In genomic region chr17:29617125-29617480, GRCh38 we compare ENCODE assay signal across 8 cellular contexts. TPM values are rescaled to one million over a fixed set of nuclear protein-coding genes. Genes with fewer than 3 reads are reported as not detected.
DNase-seq lines count a peak whose midpoint lies in the region; ATAC-seq and TF ChIP-seq lines count a peak whose summit lies in the region.

No MANE protein-coding gene starts in this region.

- ATAC-seq in CD8-positive, alpha-beta T cell = peak; percentile 64
- ATAC-seq in GM21576 (IDR thresholded peaks at IDR 0.05; ENCODE audit: unreplicated experiment) = peak; percentile 46
- no peak for ATAC-seq in HG03571 (IDR thresholded peaks at IDR 0.05; ENCODE audit: unreplicated experiment)

- no peaks in the 10 kb centered on the region for H3K36me3 ChIP-seq in CD8-positive, alpha-beta T cell (ENCODE audit: insufficient read depth, low read length)
- no peaks in the 10 kb centered on the region for H3K36me3 ChIP-seq in breast epithelium

- H3K9me3 Mint-ChIP-seq in CD8-positive, alpha-beta T cell = no peaks in the 10 kb centered on the region

- H3K27me3 Mint-ChIP-seq in CD8-positive, alpha-beta T cell (ENCODE audit: low read depth) = no peaks in the 10 kb centered on the region

- no peaks in the 10 kb centered on the region for H3K36me3 Mint-ChIP-seq in CD8-positive, alpha-beta T cell

- DNase-seq in CD8-positive, alpha-beta T cell = peak; percentile 78 to 92 (median 89)
- DNase-seq in NCI-H1105 treated with DMSO at 0.1 percent for 48 hours (lab: John Stamatoyannopoulos, UW) = peak; percentile 83
- DNase-seq in breast epithelium (ENCODE audit: low spot score in 2 of 2) = peak; percentile 51 to 66
- DNase-seq in iris pigment epithelial cell (ENCODE audit: low read depth) = peak; percentile 79
- peak; percentile 97 for DNase-seq in stimulated activated CD4-positive, alpha-beta T cell treated with anti-CD3 and anti-CD28 coated beads, Interleukin-15, amount 100 ng/mL, for 24 hours

- no peak for TF ChIP-seq POLR2A in breast epithelium (IDR thresholded peaks at IDR 0.05)

- H3K27ac ChIP-seq in CD8-positive, alpha-beta T cell (ENCODE audit: low read depth, low read length) = peak overlapping the region; percentile 58
- no peak overlapping the region for H3K27ac ChIP-seq in breast epithelium

- H3K4me1 Mint-ChIP-seq in CD8-positive, alpha-beta T cell (ENCODE audit: low read depth) = peaks cover 36% of the 10 kb centered on the region

- intact Hi-C loops in CD8-positive, alpha-beta T cell (cut with DNase I, micrococcal nuclease) = loop anchor here (5.0 to 10.0 kb wide), 3 partner anchors 50 to 478 kb away; partner anchors contain the start of genes ABHD15 (in 1 of the 2), TAOK1 (in 1 of the 2) and TP53I13 (in 1 of the 2)
- intact Hi-C loops in breast epithelium (cut with DNase I; ENCODE audit: low total_unique reads) = no loop called here

- TF ChIP-seq CTCF in CD8-positive, alpha-beta T cell (IDR thresholded peaks at IDR 0.05) = peak; percentile 81
- TF ChIP-seq CTCF in WI38 (IDR thresholded peaks at IDR 0.05; ENCODE audit: low read depth, low read length) (peak; percentile 11; the same call in 1 of the 2 replicates), breast epithelium (IDR thresholded peaks at IDR 0.05) (peak; percentile 23 to 40 (median 38))

- CTCF ChIA-PET in CD8-positive, alpha-beta T cell (lab: Charles Lee) = interaction anchor here (0.6 to 10.9 kb wide), 35 partner anchors 10 to 314 kb away, joined by 3 to 216 read pairs (median 4); partner anchors contain the start of genes ANKRD13B and SSH2

- no peaks in the 10 kb centered on the region for H3K27me3 ChIP-seq in CD8-positive, alpha-beta T cell (ENCODE audit: insufficient read depth, low read length)
- H3K27me3 ChIP-seq in breast epithelium = no peaks in the 10 kb centered on the region

- H3K4me3 Mint-ChIP-seq in CD8-positive, alpha-beta T cell = peak overlapping the region; percentile 90

- POLR2A ChIA-PET in CD8-positive, alpha-beta T cell (lab: Charles Lee) = interaction anchor here (0.6 to 6.0 kb wide), 13 partner anchors 24 to 233 kb away, joined by 3 to 63 read pairs (median 4); partner anchors contain the start of genes ABHD15, ANKRD13B, TAOK1 and TP53I13

- no peaks in the 10 kb centered on the region for H3K9me3 ChIP-seq in CD8-positive, alpha-beta T cell (ENCODE audit: low read length)
- H3K9me3 ChIP-seq in breast epithelium = no peaks in the 10 kb centered on the region

- peaks cover 57% of the 10 kb centered on the region for H3K4me1 ChIP-seq in CD8-positive, alpha-beta T cell (ENCODE audit: insufficient read depth, low read length)
- peaks cover 17 to 18% of the 10 kb centered on the region in 2 donors for H3K4me1 ChIP-seq in breast epithelium

- H3K27ac Mint-ChIP-seq in CD8-positive, alpha-beta T cell = peak overlapping the region; percentile 49

- H3K4me3 ChIP-seq in CD8-positive, alpha-beta T cell (ENCODE audit: low read depth, low read length) = peak overlapping the region; percentile 82
- H3K4me3 ChIP-seq in WI38 (ENCODE audit: low read depth, low read length) (no peak overlapping the region), breast epithelium (peak overlapping the region; percentile 31 to 63 (median 44))

RNA-seq across cellular contexts. Expression of gene CORO6, which starts 5.6 kb away (rescaled TPM):
- 1 to 10 TPM; 1.2 to 1.7 TPM for total RNA-seq in CD8-positive, alpha-beta T cell
- 10 to 100 TPM in 2 of 3 donors, 1 to 10 TPM in 1; 6.6 to 21.3 (median 16.8) TPM for total RNA-seq in breast epithelium

RNA-seq across cellular contexts. Expression of gene ANKRD13B, which starts 24.2 kb away (rescaled TPM):
- 1 to 10 TPM in 1 of 2 experiments, under 1 TPM in 1; 0.83 to 1.3 TPM for total RNA-seq in CD8-positive, alpha-beta T cell
- 10 to 100 TPM in 1 of 3 donors, 1 to 10 TPM in 2; 8.5 to 13.0 (median 9.2) TPM for total RNA-seq in breast epithelium

RNA-seq across cellular contexts. Expression of gene GIT1, which starts 27.7 kb away (rescaled TPM):
- total RNA-seq in CD8-positive, alpha-beta T cell = 10 to 100 TPM; 25.8 to 27.0 TPM
- total RNA-seq in breast epithelium = 10 to 100 TPM; 28.5 to 41.3 (median 31.2) TPM

RNA-seq across cellular contexts. Expression of gene TP53I13, which starts 48.6 kb away (rescaled TPM):
- 10 to 100 TPM; 50.2 to 54.1 TPM for total RNA-seq in CD8-positive, alpha-beta T cell
- 100 to 1,000 TPM in 1 of 3 donors, 10 to 100 TPM in 2; 34.1 to 114 (median 56.0) TPM for total RNA-seq in breast epithelium

RNA-seq across cellular contexts. Expression of gene ABHD15, which starts 50.3 kb away (rescaled TPM):
- total RNA-seq in CD8-positive, alpha-beta T cell = 1 to 10 TPM; 8.3 to 8.7 TPM
- 10 to 100 TPM in 1 of 3 donors, 1 to 10 TPM in 2; 7.9 to 29.3 (median 9.8) TPM for total RNA-seq in breast epithelium

Comparison
In these comparisons a context has a peak if more than half of its experiments do, and no peak if none do; other contexts are left out.
1. CTCF ChIP-seq: peak in every context shown above with its lines; median percentile 81 in CD8-positive, alpha-beta T cell; 38 in breast epithelium; 11 in WI38.
2. RNA of gene ANKRD13B, which starts 24.2 kb away (total RNA-seq): 8.5 to 13.0 TPM in breast epithelium; 0.83 to 1.3 TPM in CD8-positive, alpha-beta T cell; every median in the first group is over 4 times any median in the second.
3. Peak in every context shown above with its lines, with median percentiles within 50 percentile points of each other: DNase-seq.